ENCODE assay signal across 16 cellular contexts in the genomic region with DNA sequence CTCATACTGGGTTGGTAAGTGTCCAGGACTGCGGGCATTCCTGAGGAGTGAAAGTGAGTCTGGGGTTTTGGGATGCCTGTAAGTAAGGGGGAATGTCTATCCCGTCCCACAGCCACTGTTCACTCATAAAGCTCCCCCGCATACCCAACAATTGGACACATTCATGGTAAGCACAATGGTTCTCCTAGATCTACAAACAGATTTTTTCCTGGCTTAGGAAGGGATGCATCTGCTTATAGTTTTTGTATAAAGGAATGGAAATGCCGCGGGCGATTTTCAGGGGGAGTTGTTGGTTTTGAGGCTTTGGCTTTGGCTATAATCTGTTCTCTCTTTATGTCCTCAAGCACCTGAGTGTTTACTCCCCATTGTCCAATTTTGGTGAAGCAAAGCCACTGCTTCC. TPM values are rescaled to one million over a fixed set of nuclear protein-coding genes. Genes with fewer than 3 reads are reported as not detected.
DNase-seq lines count a peak whose midpoint lies in the region; ATAC-seq lines count a peak whose summit lies in the region.
"Had no signal": no experiment of that assay in that cellular context is flagged by ENCODE, and none has a peak within 500 bp of the region (broad histone marks: within the 10 kb centered on the region; RNA-seq: fewer than 3 reads in every experiment).

No MANE protein-coding gene starts in this region.

- no peak overlapping the region for H2BK120ac ChIP-seq in mesendoderm (ENCODE audit: low read depth, low read length)

- no peak overlapping the region for H2BK15ac ChIP-seq in mesendoderm (replicated peaks; ENCODE audit: low read depth)

- no peak overlapping the region for H3K4ac ChIP-seq in mesendoderm (ENCODE audit: low read depth, low read length)

- peaks cover 2% of the 10 kb centered on the region for H3K4me1 ChIP-seq in mesendoderm (ENCODE audit: control insufficient read depth, low read depth, low read length)
- H3K4me1 ChIP-seq: A549, BE2C, HAP-1 had no signal

- H2AK5ac ChIP-seq in mesendoderm (ENCODE audit: low read length) = no peak overlapping the region

- no peaks in the 10 kb centered on the region for H3K27me3 ChIP-seq in mesendoderm (ENCODE audit: insufficient read depth, low read length, poor library complexity)
- H3K27me3 ChIP-seq: BE2C had no signal

- H3K79me2 ChIP-seq in mesendoderm (ENCODE audit: control insufficient read depth, insufficient read depth, low read length) = no peaks in the 10 kb centered on the region

- H3K9ac ChIP-seq in mesendoderm (ENCODE audit: low read length) = no peak overlapping the region

- H3K56ac ChIP-seq in mesendoderm (ENCODE audit: low read length) = no peak overlapping the region

- H4K8ac ChIP-seq in mesendoderm (ENCODE audit: low read depth, low read length) = no peak overlapping the region

- no peak for ATAC-seq in HG03520 (IDR thresholded peaks at IDR 0.05; ENCODE audit: unreplicated experiment)
- ATAC-seq: A549 had no signal

- no peaks in the 10 kb centered on the region for H3K79me1 ChIP-seq in mesendoderm (ENCODE audit: low read length)

- H3K23ac ChIP-seq in mesendoderm (ENCODE audit: low read length) = no peak overlapping the region

- no peaks in the 10 kb centered on the region for H3K36me3 ChIP-seq in mesendoderm (ENCODE audit: control insufficient read depth, insufficient read depth, low read length)
- H3K36me3 ChIP-seq: BE2C, HAP-1 had no signal

- H3K18ac ChIP-seq in mesendoderm (ENCODE audit: low read length) = no peak overlapping the region

- no peak overlapping the region for H2BK5ac ChIP-seq in mesendoderm (ENCODE audit: low read length)

- DNase-seq in COLO829 (ENCODE audit: low spot score) (peak; percentile 54), DMS79 (lab: John Stamatoyannopoulos, UW) (peak; percentile 38), NCI-H345 (lab: John Stamatoyannopoulos, UW) (peak; percentile 74), medulla oblongata (ENCODE audit: extremely low spot score) (peak; percentile 33), cerebellum (ENCODE audit: low spot score) (no peak), mesendoderm (no peak)
- DNase-seq: BE2C; CD4-positive, alpha-beta memory T cell; EL had no signal

- H3K4me3 ChIP-seq in mesendoderm (ENCODE audit: low read length) = no peak overlapping the region
- H3K4me3 ChIP-seq: A549, HAP-1 had no signal

- no peak overlapping the region for H3K27ac ChIP-seq in mesendoderm (ENCODE audit: low read depth, low read length)
- H3K27ac ChIP-seq: A549, C4-2B had no signal

- WGBS in mesendoderm (ENCODE audit: extremely low coverage, insufficient coverage, low lambda C conversion rate) = no CpG with 5 or more reads among the region's 6 CpGs

- H4K5ac ChIP-seq in mesendoderm (ENCODE audit: low read length) = no peak overlapping the region

- no peak overlapping the region for H3K4me2 ChIP-seq in mesendoderm (ENCODE audit: low read length)
- H3K4me2 ChIP-seq: A549 had no signal

RNA-seq across cellular contexts. Expression of a gene that starts 7.1 kb away (rescaled TPM):
- total RNA-seq in cerebellum = 0.09 TPM
- 14.7 TPM for polyA plus RNA-seq in mesendoderm (2013, experiment 1 of 2)
- 14.6 TPM for polyA plus RNA-seq in mesendoderm (2013, experiment 2 of 2)
- total RNA-seq: CD4-positive, alpha-beta memory T cell; HT1080 had no signal
- polyA plus RNA-seq: A549; AG04450; CD4-positive, alpha-beta memory T cell; IgD-negative memory B cell had no signal

RNA-seq across cellular contexts. Expression of a gene that starts 25.2 kb away (rescaled TPM):
- total RNA-seq in cerebellum = 25.3 TPM
- 29.0 TPM for polyA plus RNA-seq in mesendoderm (2013, experiment 1 of 2)
- 29.9 TPM for polyA plus RNA-seq in mesendoderm (2013, experiment 2 of 2)

RNA-seq across cellular contexts. Expression of a gene that starts 39.0 kb away (rescaled TPM):
- total RNA-seq in cerebellum = 14.5 TPM
- 25.3 TPM for polyA plus RNA-seq in mesendoderm (2013, experiment 1 of 2)
- polyA plus RNA-seq in mesendoderm (2013, experiment 2 of 2) = 26.6 TPM

RNA-seq across cellular contexts. Expression of a gene that starts 56.1 kb away (rescaled TPM):
- 21.1 TPM for total RNA-seq in cerebellum
- polyA plus RNA-seq in mesendoderm (2013, experiment 1 of 2) = 9.7 TPM
- 9.7 TPM for polyA plus RNA-seq in mesendoderm (2013, experiment 2 of 2)

Comparison
In these comparisons a context has a peak if more than half of its experiments do, and no peak if none do; other contexts are left out.
1. DNase-seq: peak in COLO829 (single experiment), DMS79 (single experiment), NCI-H345 (single experiment) and medulla oblongata (single experiment); none in cerebellum (single experiment) and mesendoderm (single experiment).